In the genomic region with DNA sequence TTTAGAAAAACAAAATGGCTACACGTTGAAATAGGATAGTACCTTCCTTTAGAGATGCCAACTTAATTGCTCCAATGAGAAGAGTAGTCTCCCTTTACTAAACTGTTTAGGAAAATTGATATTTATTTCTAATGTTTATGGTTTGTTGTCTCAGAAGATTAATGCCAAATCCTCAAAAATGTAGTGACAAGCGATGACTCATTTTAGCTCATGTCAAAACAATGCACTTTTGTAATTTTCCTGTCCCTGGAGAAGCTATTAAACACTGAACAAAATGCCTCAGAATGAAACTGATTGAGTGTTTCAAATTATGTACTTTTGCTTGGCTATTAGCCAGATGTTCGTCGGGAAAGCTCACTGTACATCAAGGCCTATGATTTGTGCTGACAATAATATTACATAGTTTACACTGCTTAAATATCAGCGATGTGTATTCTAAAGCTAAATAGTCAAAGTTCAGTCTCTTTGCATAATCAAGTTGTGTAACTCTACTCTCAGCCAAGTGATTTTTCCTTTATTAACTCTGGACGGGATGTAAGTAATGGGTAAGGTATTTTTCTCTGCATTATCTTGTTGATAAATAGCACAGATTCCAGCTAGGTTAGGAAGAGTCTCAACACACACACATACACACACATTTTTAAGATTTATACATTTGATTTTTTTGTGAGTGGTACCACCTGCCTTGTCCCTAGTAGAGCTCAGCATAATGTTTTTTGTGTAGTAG, we compare ENCODE assay signal across 1 cellular context.
TF ChIP-seq lines count a peak whose summit lies in the region.

No MANE protein-coding gene starts in this region.

TF ChIP-seq in HCT116, 20 proteins besides CTCF, POLR2A, EP300 and RAD21 (continued from another document):
- peak; percentile 83 for TF ChIP-seq CEBPB (IDR thresholded peaks at IDR 0.05; ENCODE audit: low read depth)
- peak; percentile 94 for TF ChIP-seq FOSL1 (IDR thresholded peaks at IDR 0.05; ENCODE audit: low read depth)
- TF ChIP-seq, protein P1, sequence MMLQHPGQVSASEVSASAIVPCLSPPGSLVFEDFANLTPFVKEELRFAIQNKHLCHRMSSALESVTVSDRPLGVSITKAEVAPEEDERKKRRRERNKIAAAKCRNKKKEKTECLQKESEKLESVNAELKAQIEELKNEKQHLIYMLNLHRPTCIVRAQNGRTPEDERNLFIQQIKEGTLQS (IDR thresholded peaks at IDR 0.05), result no peak
- peak; percentile 72 for TF ChIP-seq SP1 (IDR thresholded peaks at IDR 0.05; ENCODE audit: low read depth)
- TF ChIP-seq YY1 (IDR thresholded peaks at IDR 0.05; ENCODE audit: extremely low read depth, insufficient replicate concordance, low read depth, low read length), result no peak
- peak; percentile 65 for TF ChIP-seq CBX3 (IDR thresholded peaks at IDR 0.05; ENCODE audit: low read depth)
- 0 out of 2 replicates have a peak, but pooled peaks have one; percentile 8 for TF ChIP-seq EGR1 (IDR thresholded peaks at IDR 0.05; ENCODE audit: low read depth)
- TF ChIP-seq ZNF274 (IDR thresholded peaks at IDR 0.05; ENCODE audit: low read depth, low read length), result no peak
TF ChIP-seq in HCT116: peak in this region for 9.
